11 cellular contexts compared by ENCODE assay signal in genomic region chr12:106586803-106587684, GRCh38. TPM values are rescaled to one million over a fixed set of nuclear protein-coding genes. Genes with fewer than 3 reads are reported as not detected.
A peak's percentile ranks its signal among the peaks of the same experiment; 100 is the strongest.
DNase-seq lines count a peak whose midpoint lies in the region; ATAC-seq and TF ChIP-seq lines count a peak whose summit lies in the region.
"Had no signal": no experiment of that assay in that cellular context is flagged by ENCODE, and none has a peak within 500 bp of the region (broad histone marks: within the 10 kb centered on the region; RNA-seq: fewer than 3 reads in every experiment).

No MANE protein-coding gene starts in this region.

- H3K9ac ChIP-seq in SK-N-MC (ENCODE audit: insufficient read length) (no peak overlapping the region), iPS-18a (ENCODE audit: low read length) (no peak overlapping the region)

- DNase-seq in NCI-H1417 (lab: John Stamatoyannopoulos, UW), result peak in 2 of 3 experiments; percentile 78 to 80
- DNase-seq in NCI-H1417 treated with DMSO at 0.1 percent for 48 hours (lab: John Stamatoyannopoulos, UW), result no peak
- DNase-seq in SK-N-MC (ENCODE audit: low read depth, low spot score), result no peak
- no peak for DNase-seq in sciatic nerve (ENCODE audit: low spot score)
- no peak for DNase-seq in natural killer cell
- no peak for DNase-seq in SJCRH30
- no peak for DNase-seq in NCI-H1436 treated with DMSO at 0.1 percent for 48 hours (lab: John Stamatoyannopoulos, UW)
- DNase-seq: stimulated activated CD4-positive, alpha-beta T cell treated with anti-CD3 and anti-CD28 coated beads, Interleukin-2, amount 100 ng/mL, for 48 hours had no signal

- no peak overlapping the region for H3K27ac Mint-ChIP-seq in natural killer cell

- H3K36me3 Mint-ChIP-seq in natural killer cell, result no peaks in the 10 kb centered on the region

- no peak overlapping the region for H3K4me3 Mint-ChIP-seq in natural killer cell

- peak; percentile 31 for ATAC-seq in sciatic nerve
- no peak for ATAC-seq in natural killer cell

- H3K36me3 ChIP-seq in SK-N-MC (ENCODE audit: insufficient read depth, low read length), result no peaks in the 10 kb centered on the region
- H3K36me3 ChIP-seq in iPS-18a (ENCODE audit: control insufficient read depth, low read depth, low read length), result no peaks in the 10 kb centered on the region
- no peaks in the 10 kb centered on the region for H3K36me3 ChIP-seq in SJCRH30

- H3K4me1 ChIP-seq in iPS-18a (ENCODE audit: control insufficient read depth, low read depth, low read length) (peaks cover 15% of the 10 kb centered on the region), SJCRH30 (no peaks in the 10 kb centered on the region)

- H3K9me3 ChIP-seq in SK-N-MC (ENCODE audit: low read depth, low read length) (no peaks in the 10 kb centered on the region), iPS-18a (ENCODE audit: control insufficient read depth, low read depth, low read length) (no peaks in the 10 kb centered on the region), SJCRH30 (replicated peaks) (no peaks in the 10 kb centered on the region)

- no peak overlapping the region for H3K27ac ChIP-seq in SK-N-MC
- no peak overlapping the region for H3K27ac ChIP-seq in iPS-18a (ENCODE audit: low read length)
- no peak overlapping the region for H3K27ac ChIP-seq in SJCRH30

- peaks cover 92% of the 10 kb centered on the region for H3K27me3 ChIP-seq in iPS-18a (ENCODE audit: control insufficient read depth, insufficient read depth, low read length)
- no peaks in the 10 kb centered on the region for H3K27me3 ChIP-seq in SJCRH30

- no peak for TF ChIP-seq CTCF in natural killer cell (IDR thresholded peaks at IDR 0.05)

- peaks cover 56 to 63% of the 10 kb centered on the region in 2 donors for H3K27me3 Mint-ChIP-seq in natural killer cell (ENCODE audit: low read depth in 2 of 2)

- peaks cover 0 to 9% of the 10 kb centered on the region in 2 donors for H3K4me1 Mint-ChIP-seq in natural killer cell

- no peaks in the 10 kb centered on the region for H3K9me3 Mint-ChIP-seq in natural killer cell

- H3K4me3 ChIP-seq in SK-N-MC (peak overlapping the region; percentile 63), iPS-18a (ENCODE audit: low read length) (peak overlapping the region; percentile 84), SJCRH30 (no peak overlapping the region)

- intact Hi-C loops in sciatic nerve (cut with DNase I), result no loop called here
- intact Hi-C loops in natural killer cell (cut with micrococcal nuclease), result no loop called here

RNA-seq across cellular contexts. Expression of gene RFX4, which starts 4.2 kb away (rescaled TPM):
- total RNA-seq in sciatic nerve (not detected), natural killer cell (not detected)
- total RNA-seq in SJCRH30 (2014; rRNA removed; shearing (Covaris generic)), result 0.40 and 0.56 TPM in 2 replicates
- total RNA-seq: myocyte, SK-MEL-5 had no signal

Comparison
In these comparisons a context has a peak if more than half of its experiments do, and no peak if none do; other contexts are left out.
1. DNase-seq: peak in NCI-H1417 (2 of 3); none in NCI-H1417 treated with DMSO at 0.1 percent for 48 hours (single experiment), SK-N-MC (single experiment), sciatic nerve (single experiment), natural killer cell (single experiment), SJCRH30 (0 of 2) and NCI-H1436 treated with DMSO at 0.1 percent for 48 hours (single experiment).